In genomic region chr1:3724416-3725030, GRCh38 we compare ENCODE assay signal across 8 cellular contexts. TPM values are rescaled to one million over a fixed set of nuclear protein-coding genes. Genes with fewer than 3 reads are reported as not detected.
A peak's percentile ranks its signal among the peaks of the same experiment; 100 is the strongest.
DNase-seq lines count a peak whose midpoint lies in the region; ATAC-seq and TF ChIP-seq lines count a peak whose summit lies in the region.
"Not testable (repeated sequence)": the region's sequence is repeated elsewhere in the genome, so short reads cannot be mapped to it uniquely, and the experiment has no call there.

No MANE protein-coding gene starts in this region.

- not testable (repeated sequence) for H2AFZ ChIP-seq in neural cell (ENCODE audit: low read depth, low read length)

- not testable (repeated sequence) for H4K20me1 ChIP-seq in neural cell (ENCODE audit: insufficient read depth)

- intact Hi-C loops in CD8-positive, alpha-beta T cell (cut with DNase I, micrococcal nuclease) = loop anchor here (1.0 kb wide), 3 partner anchors 159 to 271 kb away; no protein-coding TSS in a partner anchor

- H3K9me2 ChIP-seq in neural cell (ENCODE audit: insufficient read depth, low read length) = not testable (repeated sequence)

- DNase-seq in CD8-positive, alpha-beta T cell = peak; percentile 65 to 86 (median 77)
- not testable (repeated sequence) for DNase-seq in HFF-Myc (ENCODE audit: extremely low read depth, low read depth)
- DNase-seq in NCI-H526 (lab: John Stamatoyannopoulos, UW) (peak; percentile 25 to 84), amniotic stem cell (lab: John Stamatoyannopoulos, UW) (peak; percentile 20), germinal center (ENCODE audit: low spot score) (peak; percentile 73)
- DNase-seq in stimulated activated CD8-positive, alpha-beta memory T cell treated with anti-CD3 and anti-CD28 coated beads, Interleukin-4, amount 100 ng/mL, for 24 hours (ENCODE audit: low read depth) = peak; percentile 66

- not testable (repeated sequence) for H3F3A ChIP-seq in neural cell (ENCODE audit: insufficient read depth, low read length, poor library complexity, severe bottlenecking)

- TF ChIP-seq CTCF in CD8-positive, alpha-beta T cell (IDR thresholded peaks at IDR 0.05) = peak; percentile 79
- TF ChIP-seq CTCF in HFF-Myc (IDR thresholded peaks at IDR 0.05; ENCODE audit: low read depth, low read length, missing control alignments) (peak; percentile 98), WI38 (IDR thresholded peaks at IDR 0.05; ENCODE audit: low read depth, low read length) (peak; percentile 96), neural cell (IDR thresholded peaks at IDR 0.05; ENCODE audit: poor library complexity, severe bottlenecking) (peak; percentile 93)

- not testable (repeated sequence) for H3K4me1 ChIP-seq in CD8-positive, alpha-beta T cell (ENCODE audit: insufficient read depth, low read length)

- not testable (repeated sequence) for H3K9me3 Mint-ChIP-seq in CD8-positive, alpha-beta T cell

- H3K36me3 ChIP-seq in CD8-positive, alpha-beta T cell (ENCODE audit: insufficient read depth, low read length); neural cell (ENCODE audit: insufficient read depth, low read length): not testable (repeated sequence)

- TF ChIP-seq RAD21 in neural cell (conservative IDR thresholded peaks at IDR 0.05) = peak; percentile 82

- H3K4me3 Mint-ChIP-seq in CD8-positive, alpha-beta T cell = not testable (repeated sequence)

- H3K4me3 ChIP-seq in CD8-positive, alpha-beta T cell (ENCODE audit: low read depth, low read length); HFF-Myc (replicated peaks; ENCODE audit: low read depth, low read length); WI38 (ENCODE audit: low read depth, low read length); neural cell (ENCODE audit: low read length): not testable (repeated sequence)

- not testable (repeated sequence) for H3K9me3 ChIP-seq in CD8-positive, alpha-beta T cell (ENCODE audit: low read length); neural cell (ENCODE audit: low read length)

- not testable (repeated sequence) for H3K9ac ChIP-seq in neural cell (ENCODE audit: low read length)

- H3K27me3 ChIP-seq in CD8-positive, alpha-beta T cell (ENCODE audit: insufficient read depth, low read length); neural cell (ENCODE audit: insufficient read depth, low read depth, low read length): not testable (repeated sequence)

- H3K27ac Mint-ChIP-seq in CD8-positive, alpha-beta T cell = not testable (repeated sequence)

- H3K36me3 Mint-ChIP-seq in CD8-positive, alpha-beta T cell = not testable (repeated sequence)

- H3K4me2 ChIP-seq in neural cell (ENCODE audit: low read length) = not testable (repeated sequence)

- POLR2A ChIA-PET in CD8-positive, alpha-beta T cell (lab: Charles Lee) = not testable (repeated sequence)

- peak; percentile 63 for ATAC-seq in CD8-positive, alpha-beta T cell

- not testable (repeated sequence) for H3K4me1 Mint-ChIP-seq in CD8-positive, alpha-beta T cell (ENCODE audit: low read depth)

- TF ChIP-seq EP300 in neural cell (conservative IDR thresholded peaks at IDR 0.05; ENCODE audit: poor library complexity, severe bottlenecking) = not testable (repeated sequence)

- H3K27ac ChIP-seq in CD8-positive, alpha-beta T cell (ENCODE audit: low read depth, low read length); neural cell (ENCODE audit: low read length): not testable (repeated sequence)

- CTCF ChIA-PET in CD8-positive, alpha-beta T cell (lab: Charles Lee) = interaction anchor here (0.7 to 2.1 kb wide), 30 partner anchors 9 to 300 kb away, joined by 3 to 19 read pairs (median 4); partner anchors contain the start of genes CCDC27 and LRRC47

- H3K79me2 ChIP-seq in neural cell (replicated peaks; ENCODE audit: insufficient read depth, low read length) = not testable (repeated sequence)

- not testable (repeated sequence) for H3K27me3 Mint-ChIP-seq in CD8-positive, alpha-beta T cell (ENCODE audit: low read depth)

TF ChIP-seq in neural cell, 6 proteins besides CTCF, POLR2A, EP300 and RAD21:
- peak; percentile 87 for TF ChIP-seq SMC3 (conservative IDR thresholded peaks at IDR 0.05; ENCODE audit: poor library complexity)

RNA-seq across cellular contexts. Expression of gene CCDC27, which starts 27.7 kb away (rescaled TPM):
- not detected for total RNA-seq in CD8-positive, alpha-beta T cell
- not detected in 2 replicates for polyA plus RNA-seq in neural cell
- not detected in 2 replicates for polyA minus RNA-seq in neural cell

RNA-seq across cellular contexts. Expression of gene SMIM1, which starts 48.0 kb away (rescaled TPM):
- total RNA-seq in CD8-positive, alpha-beta T cell = 1 to 10 TPM; 1.5 to 1.6 TPM
- not detected in 2 replicates for polyA plus RNA-seq in neural cell
- not detected in 2 replicates for polyA minus RNA-seq in neural cell
